Comparison of ENCODE assay signal across 8 cellular contexts in the genomic region with DNA sequence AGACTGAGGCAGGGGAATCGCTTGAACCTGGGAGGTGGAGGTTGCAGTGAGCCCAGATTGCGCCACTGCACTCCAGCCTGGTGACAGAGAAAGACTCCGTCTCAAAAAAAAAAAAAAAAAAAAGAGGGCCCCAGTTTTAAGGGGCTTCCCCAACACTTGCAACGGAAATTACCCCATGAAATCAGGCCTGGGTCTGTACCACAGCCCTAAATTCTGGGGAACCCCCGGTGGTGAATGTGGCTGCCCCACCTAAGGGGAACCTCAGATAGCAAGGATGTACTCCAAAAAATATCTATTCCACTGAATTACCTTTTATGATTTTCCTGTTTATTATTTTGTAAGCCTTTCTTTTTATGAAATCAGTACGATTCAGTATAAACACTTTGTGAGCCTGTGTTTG. TPM values are rescaled to one million over a fixed set of nuclear protein-coding genes. Genes with fewer than 3 reads are reported as not detected.
DNase-seq lines count a peak whose midpoint lies in the region; ATAC-seq and TF ChIP-seq lines count a peak whose summit lies in the region.
"Not testable (repeated sequence)": the region's sequence is repeated elsewhere in the genome, so short reads cannot be mapped to it uniquely, and the experiment has no call there.

No MANE protein-coding gene starts in this region.

- H2AK5ac ChIP-seq in trophoblast cell (ENCODE audit: low read length): not testable (repeated sequence)

- H3K4ac ChIP-seq in trophoblast cell (ENCODE audit: low read depth, low read length): peak overlapping the region; percentile 25

- not testable (repeated sequence) for H3K27me3 ChIP-seq in CD8-positive, alpha-beta T cell (ENCODE audit: insufficient read depth, low read length); effector memory CD4-positive, alpha-beta T cell (replicated peaks; ENCODE audit: control insufficient read depth, insufficient read depth, low read length, poor library complexity, severe bottlenecking); trophoblast cell (ENCODE audit: insufficient read depth, low read length)

- not testable (repeated sequence) for H2AFZ ChIP-seq in trophoblast cell (ENCODE audit: insufficient read depth, low read length, poor library complexity)

- not testable (repeated sequence) for H3K4me1 Mint-ChIP-seq in CD8-positive, alpha-beta T cell (ENCODE audit: low read depth)
- H3K4me1 Mint-ChIP-seq in activated CD4-positive, alpha-beta memory T cell treated with anti-CD3 and anti-CD28 coated beads for 36 hours (ENCODE audit: low read depth): peaks cover 34% of the 10 kb centered on the region
- peaks cover 21% of the 10 kb centered on the region for H3K4me1 Mint-ChIP-seq in activated naive CD4-positive, alpha-beta T cell treated with anti-CD3 and anti-CD28 coated beads for 36 hours (ENCODE audit: low read depth)
- peaks cover 49% of the 10 kb centered on the region for H3K4me1 Mint-ChIP-seq in stimulated activated naive CD8-positive, alpha-beta T cell treated with anti-CD3 and anti-CD28 coated beads, Interleukin-15, Interleukin-2, amounts not matched to agents 100 ng/mL and 50 ng/mL, for 24 hours (ENCODE audit: low read depth)

- H2BK5ac ChIP-seq in trophoblast cell (ENCODE audit: low read depth, low read length, poor library complexity): not testable (repeated sequence)

- H4K12ac ChIP-seq in trophoblast cell (ENCODE audit: low read depth, low read length): not testable (repeated sequence)

- H3K23ac ChIP-seq in trophoblast cell (ENCODE audit: low read length): not testable (repeated sequence)

- H3K79me1 ChIP-seq in trophoblast cell (ENCODE audit: low read length): not testable (repeated sequence)

- H3K36me3 ChIP-seq in CD8-positive, alpha-beta T cell (ENCODE audit: insufficient read depth, low read length): peaks cover 12% of the 10 kb centered on the region
- peaks cover 11% of the 10 kb centered on the region for H3K36me3 ChIP-seq in effector memory CD4-positive, alpha-beta T cell (ENCODE audit: control insufficient read depth, insufficient read depth, low read length)
- H3K36me3 ChIP-seq in trophoblast cell (ENCODE audit: control insufficient read depth in 1 of 2, insufficient read depth in 2 of 2, low read length in 2 of 2): peaks cover 12 to 15% of the 10 kb centered on the region in 2 experiments

- not testable (repeated sequence) for H3K9me3 ChIP-seq in CD8-positive, alpha-beta T cell (ENCODE audit: low read length); effector memory CD4-positive, alpha-beta T cell (ENCODE audit: control insufficient read depth, low read length); trophoblast cell (ENCODE audit: insufficient read depth, low read depth, low read length)

- not testable (repeated sequence) for H3K4me1 ChIP-seq in CD8-positive, alpha-beta T cell (ENCODE audit: insufficient read depth, low read length); trophoblast cell (ENCODE audit: control insufficient read depth in 1 of 2, insufficient read depth in 2 of 2, low read length in 2 of 2)
- H3K4me1 ChIP-seq in effector memory CD4-positive, alpha-beta T cell (ENCODE audit: control insufficient read depth, insufficient read depth, low read length, poor library complexity, severe bottlenecking): peaks cover 14% of the 10 kb centered on the region

- WGBS in trophoblast cell (ENCODE audit: extremely low coverage, insufficient coverage, insufficient read length): no CpG with 5 or more reads among the region's 6 CpGs

- H3K27ac ChIP-seq in CD8-positive, alpha-beta T cell (ENCODE audit: low read depth, low read length); trophoblast cell (ENCODE audit: low read depth, low read length): not testable (repeated sequence)
- H3K27ac ChIP-seq in effector memory CD4-positive, alpha-beta T cell (ENCODE audit: insufficient read depth, low read length, poor library complexity, severe bottlenecking): peak overlapping the region; percentile 52

- TF ChIP-seq CTCF in CD8-positive, alpha-beta T cell (IDR thresholded peaks at IDR 0.05): not testable (repeated sequence)

- CTCF ChIA-PET in CD8-positive, alpha-beta T cell (lab: Charles Lee); activated CD4-positive, alpha-beta memory T cell treated with anti-CD3 and anti-CD28 coated beads for 36 hours (lab: Charles Lee); activated naive CD4-positive, alpha-beta T cell treated with anti-CD3 and anti-CD28 coated beads for 36 hours (lab: Charles Lee): not testable (repeated sequence)

- not testable (repeated sequence) for H3K79me2 ChIP-seq in trophoblast cell (ENCODE audit: control insufficient read depth, insufficient read depth, low read length, poor library complexity)

- H4K91ac ChIP-seq in trophoblast cell (ENCODE audit: low read depth, low read length): not testable (repeated sequence)

- H3K4me3 ChIP-seq in CD8-positive, alpha-beta T cell (ENCODE audit: low read depth, low read length); effector memory CD4-positive, alpha-beta T cell (ENCODE audit: insufficient read depth, low read depth, low read length, poor library complexity, severe bottlenecking); trophoblast cell (ENCODE audit: low read depth, low read length): not testable (repeated sequence)

- not testable (repeated sequence) for H2BK12ac ChIP-seq in trophoblast cell (ENCODE audit: low read length)

- H3K27ac Mint-ChIP-seq in CD8-positive, alpha-beta T cell: peak overlapping the region; percentile 41
- peak overlapping the region; percentile 38 for H3K27ac Mint-ChIP-seq in activated CD4-positive, alpha-beta memory T cell treated with anti-CD3 and anti-CD28 coated beads for 36 hours
- not testable (repeated sequence) for H3K27ac Mint-ChIP-seq in activated naive CD4-positive, alpha-beta T cell treated with anti-CD3 and anti-CD28 coated beads for 36 hours
- peak overlapping the region; percentile 49 for H3K27ac Mint-ChIP-seq in stimulated activated naive CD8-positive, alpha-beta T cell treated with anti-CD3 and anti-CD28 coated beads, Interleukin-15, Interleukin-2, amounts not matched to agents 100 ng/mL and 50 ng/mL, for 24 hours

- intact Hi-C loops in CD8-positive, alpha-beta T cell (cut with DNase I, micrococcal nuclease); activated CD4-positive, alpha-beta memory T cell treated with anti-CD3 and anti-CD28 coated beads for 36 hours (cut with micrococcal nuclease); activated naive CD4-positive, alpha-beta T cell treated with anti-CD3 and anti-CD28 coated beads for 36 hours (cut with micrococcal nuclease): not testable (repeated sequence)

- not testable (repeated sequence) for H3K27me3 Mint-ChIP-seq in CD8-positive, alpha-beta T cell (ENCODE audit: low read depth); activated CD4-positive, alpha-beta memory T cell treated with anti-CD3 and anti-CD28 coated beads for 36 hours; activated naive CD4-positive, alpha-beta T cell treated with anti-CD3 and anti-CD28 coated beads for 36 hours (ENCODE audit: low read depth); stimulated activated naive CD8-positive, alpha-beta T cell treated with anti-CD3 and anti-CD28 coated beads, Interleukin-15, Interleukin-2, amounts not matched to agents 100 ng/mL and 50 ng/mL, for 24 hours

- H4K8ac ChIP-seq in trophoblast cell (ENCODE audit: low read depth, low read length): not testable (repeated sequence)

- POLR2A ChIA-PET in CD8-positive, alpha-beta T cell (lab: Charles Lee); activated CD4-positive, alpha-beta memory T cell treated with anti-CD3 and anti-CD28 coated beads for 36 hours (lab: Charles Lee): not testable (repeated sequence)

- ATAC-seq in CD8-positive, alpha-beta T cell: peak; percentile 73
- ATAC-seq in HG02973 (IDR thresholded peaks at IDR 0.05; ENCODE audit: unreplicated experiment): peak; percentile 49

- not testable (repeated sequence) for H3K9ac ChIP-seq in trophoblast cell (ENCODE audit: low read length)

- not testable (repeated sequence) for H2BK120ac ChIP-seq in trophoblast cell (ENCODE audit: insufficient read depth, low read length, poor library complexity)

- H3K14ac ChIP-seq in trophoblast cell (ENCODE audit: low read length): not testable (repeated sequence)

- peaks cover 37% of the 10 kb centered on the region for H3K36me3 Mint-ChIP-seq in CD8-positive, alpha-beta T cell
- peaks cover 26% of the 10 kb centered on the region for H3K36me3 Mint-ChIP-seq in activated CD4-positive, alpha-beta memory T cell treated with anti-CD3 and anti-CD28 coated beads for 36 hours
- peaks cover 11% of the 10 kb centered on the region for H3K36me3 Mint-ChIP-seq in activated naive CD4-positive, alpha-beta T cell treated with anti-CD3 and anti-CD28 coated beads for 36 hours (ENCODE audit: low read depth)
- H3K36me3 Mint-ChIP-seq in stimulated activated naive CD8-positive, alpha-beta T cell treated with anti-CD3 and anti-CD28 coated beads, Interleukin-15, Interleukin-2, amounts not matched to agents 100 ng/mL and 50 ng/mL, for 24 hours (ENCODE audit: low read depth): peaks cover 45% of the 10 kb centered on the region

- H3K9me3 Mint-ChIP-seq in CD8-positive, alpha-beta T cell; activated CD4-positive, alpha-beta memory T cell treated with anti-CD3 and anti-CD28 coated beads for 36 hours; activated naive CD4-positive, alpha-beta T cell treated with anti-CD3 and anti-CD28 coated beads for 36 hours; stimulated activated naive CD8-positive, alpha-beta T cell treated with anti-CD3 and anti-CD28 coated beads, Interleukin-15, Interleukin-2, amounts not matched to agents 100 ng/mL and 50 ng/mL, for 24 hours: not testable (repeated sequence)

- DNase-seq in CD8-positive, alpha-beta T cell: peak in 3 of 7 experiments; percentile 20 to 28 (median 27)
- peak; percentile 43 for DNase-seq in T-helper 22 cell (ENCODE audit: low read depth)
- DNase-seq in activated CD4-positive, alpha-beta memory T cell treated with anti-CD3 and anti-CD28 coated beads for 36 hours: peak; percentile 43
- peak; percentile 31 for DNase-seq in activated naive CD4-positive, alpha-beta T cell treated with anti-CD3 and anti-CD28 coated beads for 36 hours
- DNase-seq in effector memory CD4-positive, alpha-beta T cell: peak; percentile 40 to 62 (median 50)
- DNase-seq in trophoblast cell: not testable (repeated sequence)

- H3K18ac ChIP-seq in trophoblast cell (ENCODE audit: low read length): not testable (repeated sequence)

- not testable (repeated sequence) for H3K4me3 Mint-ChIP-seq in CD8-positive, alpha-beta T cell; activated CD4-positive, alpha-beta memory T cell treated with anti-CD3 and anti-CD28 coated beads for 36 hours; activated naive CD4-positive, alpha-beta T cell treated with anti-CD3 and anti-CD28 coated beads for 36 hours
- peak overlapping the region; percentile 17 for H3K4me3 Mint-ChIP-seq in stimulated activated naive CD8-positive, alpha-beta T cell treated with anti-CD3 and anti-CD28 coated beads, Interleukin-15, Interleukin-2, amounts not matched to agents 100 ng/mL and 50 ng/mL, for 24 hours

- not testable (repeated sequence) for H3K4me2 ChIP-seq in trophoblast cell (ENCODE audit: low read length)

RNA-seq across cellular contexts. Expression of a gene that starts 15.1 kb away (rescaled TPM):
- 10 to 100 TPM; 11.1 to 11.7 TPM for total RNA-seq in CD8-positive, alpha-beta T cell
- 1 to 10 TPM; 9.8 TPM for total RNA-seq in activated CD4-positive, alpha-beta memory T cell treated with anti-CD3 and anti-CD28 coated beads for 36 hours
- total RNA-seq in activated naive CD4-positive, alpha-beta T cell treated with anti-CD3 and anti-CD28 coated beads for 36 hours: 1 to 10 TPM; 4.9 to 5.0 TPM
- polyA plus RNA-seq in trophoblast cell (2013): 42.2 and 43.3 TPM in 2 replicates

RNA-seq across cellular contexts. Expression of a gene that starts 56.9 kb away (rescaled TPM):
- total RNA-seq in CD8-positive, alpha-beta T cell: 10 to 100 TPM; 26.7 to 29.7 TPM
- total RNA-seq in activated CD4-positive, alpha-beta memory T cell treated with anti-CD3 and anti-CD28 coated beads for 36 hours: 10 to 100 TPM; 22.9 to 25.9 TPM
- total RNA-seq in activated naive CD4-positive, alpha-beta T cell treated with anti-CD3 and anti-CD28 coated beads for 36 hours: 10 to 100 TPM; 15.8 to 19.9 TPM
- 22.0 and 24.9 TPM in 2 replicates for polyA plus RNA-seq in trophoblast cell (2013)
